8 cellular contexts compared by ENCODE assay signal in genomic region chr2:27807476-27807875, GRCh38. TPM values are rescaled to one million over a fixed set of nuclear protein-coding genes. Genes with fewer than 3 reads are reported as not detected.
DNase-seq lines count a peak whose midpoint lies in the region; TF ChIP-seq lines count a peak whose summit lies in the region.

No MANE protein-coding gene starts in this region.

- peak; percentile 72 for TF ChIP-seq CTCF in fibroblast of villous mesenchyme (IDR thresholded peaks at IDR 0.05; ENCODE audit: insufficient read depth, low read depth, low read length)

- in situ Hi-C loops in ACHN (cut with HindIII; ENCODE audit: low pct_ligation_motif_present, low pct_unique_long_range_greater_than_20kb, low sequenced_read_pairs): no loop called here
- in situ Hi-C loops in G401 (cut with HindIII; ENCODE audit: low sequenced_read_pairs): no loop called here

- peak; percentile 57 for DNase-seq in ACHN
- peak; percentile 17 for DNase-seq in G401 (ENCODE audit: low spot score)
- DNase-seq in RPMI8226: peak; percentile 15
- peak; percentile 37 for DNase-seq in fibroblast of villous mesenchyme (ENCODE audit: low read depth)
- peak; percentile 30 for DNase-seq in stimulated activated CD8-positive, alpha-beta memory T cell treated with anti-CD3 and anti-CD28 coated beads, Interleukin-4, amount 100 ng/mL, for 48 hours
- DNase-seq in NCI-H526 treated with DMSO at 0.1 percent for 48 hours (lab: John Stamatoyannopoulos, UW): no peak
- no peak for DNase-seq in NCI-H748 treated with DMSO at 0.1 percent for 48 hours (lab: John Stamatoyannopoulos, UW)
- DNase-seq in activated effector memory CD4-positive, alpha-beta T cell treated with Interleukin-2 at 50 U/mL for 16 hours: no peak

- no peak overlapping the region for H3K4me3 ChIP-seq in fibroblast of villous mesenchyme (ENCODE audit: low read depth, low read length)

RNA-seq across cellular contexts. Expression of gene MRPL33, which starts 36.0 kb away (rescaled TPM):
- 68.1 and 139 TPM in 2 replicates for total RNA-seq in G401 (2014; rRNA removed; shearing (Covaris generic))
- 112 and 119 TPM in 2 replicates for total RNA-seq in fibroblast of villous mesenchyme

Comparison
In these comparisons a context has a peak if more than half of its experiments do, and no peak if none do; other contexts are left out.
1. DNase-seq: peak in ACHN (single experiment), G401 (single experiment), RPMI8226 (single experiment), fibroblast of villous mesenchyme (single experiment) and stimulated activated CD8-positive, alpha-beta memory T cell treated with anti-CD3 and anti-CD28 coated beads, Interleukin-4, amount 100 ng/mL, for 48 hours (single experiment); none in NCI-H526 treated with DMSO at 0.1 percent for 48 hours (single experiment), NCI-H748 treated with DMSO at 0.1 percent for 48 hours (single experiment) and activated effector memory CD4-positive, alpha-beta T cell treated with Interleukin-2 at 50 U/mL for 16 hours (single experiment).